ENCODE assay signal across 9 cellular contexts in the genomic region with DNA sequence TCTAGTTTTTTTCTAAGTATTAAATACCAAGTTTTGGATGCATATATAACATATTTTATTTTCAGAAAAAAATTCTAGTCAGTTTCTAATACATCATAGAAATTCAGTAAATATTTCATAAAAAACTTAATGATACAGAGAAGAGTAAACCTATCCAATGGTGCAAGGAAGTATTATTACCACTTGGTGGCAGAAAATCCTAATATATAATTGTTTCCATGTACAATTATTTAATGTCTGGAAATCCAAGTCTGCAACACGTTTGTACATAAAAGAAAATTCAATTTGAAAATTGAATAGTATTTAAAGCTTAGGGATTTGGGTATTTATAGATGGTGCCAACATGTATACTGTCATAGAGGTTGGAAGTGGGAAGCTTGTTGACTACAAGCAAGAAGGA.
DNase-seq lines count a peak whose midpoint lies in the region; ATAC-seq and TF ChIP-seq lines count a peak whose summit lies in the region.
"Had no signal": no experiment of that assay in that cellular context is flagged by ENCODE, and none has a peak within 500 bp of the region (broad histone marks: within the 10 kb centered on the region; RNA-seq: fewer than 3 reads in every experiment).

No MANE protein-coding gene starts in this region.

- H3K4me2 ChIP-seq in SK-N-SH = no peak overlapping the region

- H3K27ac ChIP-seq in SK-N-SH (ENCODE audit: low read depth in 2 of 2, low read length in 1 of 2) = no peak overlapping the region
- H3K27ac ChIP-seq in foreskin keratinocyte = no peak overlapping the region
- H3K27ac ChIP-seq in testis = no peak overlapping the region
- H3K27ac ChIP-seq: SJSA1 had no signal

- ATAC-seq in foreskin keratinocyte (peak; percentile 34), GM19455 (IDR thresholded peaks at IDR 0.05; ENCODE audit: unreplicated experiment) (no peak)

- H3K36me3 ChIP-seq in SK-N-SH (replicated peaks in 1 of 2; ENCODE audit: control insufficient read depth in 1 of 2, insufficient read depth in 2 of 2, low read length in 1 of 2) (no peaks in the 10 kb centered on the region), testis (ENCODE audit: low read depth, missing control alignments) (no peaks in the 10 kb centered on the region)
- H3K36me3 ChIP-seq: SJSA1 had no signal

- H3K9me3 ChIP-seq in SK-N-SH (no peaks in the 10 kb centered on the region), testis (no peaks in the 10 kb centered on the region)
- H3K9me3 ChIP-seq: SJSA1 had no signal

- H3F3A ChIP-seq in SK-N-SH (replicated peaks; ENCODE audit: insufficient read depth) = peaks cover 8% of the 10 kb centered on the region

- intact Hi-C loops in testis (cut with DNase I; ENCODE audit: low total_unique reads) = loop anchor here (10.0 kb wide), 1 partner anchor 388 kb away; no protein-coding TSS in a partner anchor

- H3K4me3 ChIP-seq in SK-N-SH (ENCODE audit: low read depth in 2 of 2, low read length in 1 of 2) = no peak overlapping the region
- H3K4me3 ChIP-seq in testis = no peak overlapping the region
- H3K4me3 ChIP-seq: SJSA1 had no signal

- POLR2A ChIA-PET in SK-N-SH (lab: Yijun Ruan, JAX) = no interaction called here

- TF ChIP-seq CTCF in SK-N-SH (IDR thresholded peaks at IDR 0.05) (peak; percentile 66), foreskin keratinocyte (conservative IDR thresholded peaks at IDR 0.05) (peak; percentile 76), testis (IDR thresholded peaks at IDR 0.05) (peak in 2 of 3 experiments; percentile 4 to 43)

- no peaks in the 10 kb centered on the region for H3K79me2 ChIP-seq in SK-N-SH (ENCODE audit: insufficient read depth)

- TF ChIP-seq RAD21 in SK-N-SH (IDR thresholded peaks at IDR 0.05; ENCODE audit: low read length) = peak; percentile 46

- TF ChIP-seq EP300 in SK-N-SH (IDR thresholded peaks at IDR 0.05; ENCODE audit: borderline replicate concordance in 1 of 2, low read depth in 1 of 2, low read length in 1 of 2) = no peak

- H3K9ac ChIP-seq in SK-N-SH = no peak overlapping the region

- TF ChIP-seq POLR2A in testis (IDR thresholded peaks at IDR 0.05) = no peak

- peak; percentile 9 for DNase-seq in NCI-H1105 treated with DMSO at 0.1 percent for 48 hours (lab: John Stamatoyannopoulos, UW)
- DNase-seq in NCI-H1105 (lab: John Stamatoyannopoulos, UW) = no peak
- no peak for DNase-seq in SK-N-SH
- DNase-seq in foreskin keratinocyte = no peak
- DNase-seq in testis = no peak
- no peak for DNase-seq in NCI-H1930 (lab: John Stamatoyannopoulos, UW)
- DNase-seq in NCI-H82 treated with DMSO at 0.1 percent for 48 hours (lab: John Stamatoyannopoulos, UW; ENCODE audit: unreplicated experiment) = no peak

- no peaks in the 10 kb centered on the region for H4K20me1 ChIP-seq in SK-N-SH (ENCODE audit: insufficient read depth)

- WGBS in SK-N-SH (ENCODE audit: low lambda C conversion rate) = 0% methylated on average over 1 of the region's 1 CpG
- whole genome bisulfite sequencing in testis, 2 donors = 0 to 21% methylated on average over 1 of the region's 1 CpG

- CTCF ChIA-PET in SK-N-SH (lab: Yijun Ruan, JAX) = interaction anchor here (1.3 to 1.7 kb wide), 3 partner anchors 10 to 390 kb away, joined by 4 to 8 read pairs (median 7); no protein-coding TSS in a partner anchor

- H3K9me2 ChIP-seq in SK-N-SH = no peaks in the 10 kb centered on the region

- H3K27me3 ChIP-seq in SK-N-SH (ENCODE audit: insufficient read depth) (no peaks in the 10 kb centered on the region; the same call in 1 of the 2 replicates), foreskin keratinocyte (no peaks in the 10 kb centered on the region), testis (no peaks in the 10 kb centered on the region)
- H3K27me3 ChIP-seq: SJSA1 had no signal

- no peaks in the 10 kb centered on the region for H3K4me1 ChIP-seq in SK-N-SH (ENCODE audit: control insufficient read depth in 1 of 2, insufficient read depth in 2 of 2, low read depth in 1 of 2, low read length in 1 of 2)
- no peaks in the 10 kb centered on the region for H3K4me1 ChIP-seq in foreskin keratinocyte
- no peaks in the 10 kb centered on the region for H3K4me1 ChIP-seq in testis
- H3K4me1 ChIP-seq: SJSA1 had no signal

- no peak overlapping the region for H2AFZ ChIP-seq in SK-N-SH (ENCODE audit: low read depth)

TF ChIP-seq in SK-N-SH, 30 proteins besides CTCF, POLR2A, EP300 and RAD21:
- peak; percentile 16; the same call in 1 of the 2 replicates for TF ChIP-seq SMC3 (IDR thresholded peaks at IDR 0.05; ENCODE audit: low read depth, low read length)
- TF ChIP-seq GATA2 (CRISPR knock-in tag; IDR thresholded peaks at IDR 0.05) = no peak
- TF ChIP-seq ELF1 (IDR thresholded peaks at IDR 0.05) = no peak
- no peak for TF ChIP-seq FOXJ3 (CRISPR knock-in tag; IDR thresholded peaks at IDR 0.05)

Comparison
In these comparisons a context has a peak if more than half of its experiments do, and no peak if none do; other contexts are left out.
1. CTCF ChIP-seq: peak in every context shown above with its lines; median percentile 76 in foreskin keratinocyte; 66 in SK-N-SH; 24 in testis.